Comparison of ENCODE assay signal across 22 cellular contexts in genomic region chr4:152168960-152169616, GRCh38.
DNase-seq lines count a peak whose midpoint lies in the region; ATAC-seq and TF ChIP-seq lines count a peak whose summit lies in the region.
"Had no signal": no experiment of that assay in that cellular context is flagged by ENCODE, and none has a peak within 500 bp of the region (broad histone marks: within the 10 kb centered on the region; RNA-seq: fewer than 3 reads in every experiment).

No MANE protein-coding gene starts in this region.

- H3K36me3 ChIP-seq in GM23338 (ENCODE audit: insufficient read depth), result no peaks in the 10 kb centered on the region
- H3K36me3 ChIP-seq in PC-3 (ENCODE audit: low read depth, low read length), result no peaks in the 10 kb centered on the region
- H3K36me3 ChIP-seq: SJCRH30 had no signal

- no peak overlapping the region for H3K9ac ChIP-seq in PC-3 (ENCODE audit: low read length)

- BruUV-seq in PC-3 (replicated peaks; lab: Mats Ljungman, UMichigan), result no TSS peak

- peaks cover 33% of the 10 kb centered on the region for H3K4me1 Mint-ChIP-seq in GM23338
- H3K4me1 Mint-ChIP-seq: B cell had no signal

- POLR2A ChIA-PET in PC-3 (lab: Charles Lee; ENCODE audit: unreplicated experiment), result no interaction called here

- no peak overlapping the region for H3K4me3 Mint-ChIP-seq in GM23338
- H3K4me3 Mint-ChIP-seq: B cell had no signal

- H3K9me3 Mint-ChIP-seq in GM23338, result no peaks in the 10 kb centered on the region

- TF ChIP-seq CTCF in GM23338 (conservative IDR thresholded peaks at IDR 0.05; ENCODE audit: low read depth in 2 of 2) (peak; percentile 31 to 39; a peak in 3 of 4 replicates), PC-3 (conservative IDR thresholded peaks at IDR 0.05; ENCODE audit: low read depth, low read length) (no peak), epithelial cell of esophagus (IDR thresholded peaks at IDR 0.05; ENCODE audit: insufficient read depth, low read depth, low read length, missing control alignments) (no peak)

- H3K36me3 Mint-ChIP-seq in GM23338 (ENCODE audit: low read depth), result no peaks in the 10 kb centered on the region

- no peaks in the 10 kb centered on the region for H3K79me2 ChIP-seq in GM23338 (replicated peaks; ENCODE audit: insufficient read depth)
- no peaks in the 10 kb centered on the region for H3K79me2 ChIP-seq in PC-3 (ENCODE audit: low read length)

- DNase-seq in GM23338 (ENCODE audit: low spot score), result peak; percentile 48
- peak; percentile 7 for DNase-seq in PC-3
- DNase-seq in epithelial cell of esophagus (ENCODE audit: low read depth), result peak; percentile 24
- no peak for DNase-seq in NCI-H1694 treated with DMSO at 0.1 percent for 48 hours (lab: John Stamatoyannopoulos, UW)
- DNase-seq in nucleus accumbens (lab: John Stamatoyannopoulos, UW), result no peak
- DNase-seq: HCEC 1CT; Kasumi-1; MV-4-11; NCI-H1105; NCI-H1436 treated with DMSO at 0.1 percent for 48 hours; NCI-H1930; NCI-H2107; NCI-H748 treated with DMSO at 0.1 percent for 48 hours; NK-92 treated with Interleukin-12 subunit alpha and Interleukin-12 subunit beta, amount 100 ng/mL, for 24 hours; PC-9 had no signal

- intact Hi-C loops in PC-3 (cut with micrococcal nuclease), result no loop called here

- no peaks in the 10 kb centered on the region for H3K9me3 ChIP-seq in PC-3 (ENCODE audit: low read length)
- H3K9me3 ChIP-seq: SJCRH30 had no signal

- H3K9me2 ChIP-seq in GM23338 (ENCODE audit: insufficient read depth) (0 out of 2 replicates have a peak, but pooled peaks cover 8% of the 10 kb centered on the region), PC-3 (replicated peaks; ENCODE audit: low read length) (no peaks in the 10 kb centered on the region)

- no peaks in the 10 kb centered on the region for H3K27me3 Mint-ChIP-seq in GM23338 (ENCODE audit: insufficient read depth, low read depth, poor library complexity)

- H3K27me3 ChIP-seq in GM23338 (ENCODE audit: insufficient read depth) (no peaks in the 10 kb centered on the region), PC-3 (ENCODE audit: low read length) (no peaks in the 10 kb centered on the region)
- H3K27me3 ChIP-seq: SJCRH30 had no signal

- ATAC-seq in GM23338 (peak; percentile 57), PC-3 (no peak), HG03108 (IDR thresholded peaks at IDR 0.05; ENCODE audit: unreplicated experiment) (no peak), HG03045 (IDR thresholded peaks at IDR 0.05; ENCODE audit: unreplicated experiment) (no peak)
- ATAC-seq: Right ventricle myocardium inferior, SK-N-SH treated with all-trans-retinoic acid at 6 μM for 48 hours had no signal

- H3K4me2 ChIP-seq in GM23338, result no peak overlapping the region
- H3K4me2 ChIP-seq in PC-3 (ENCODE audit: low read length), result no peak overlapping the region
- H3K4me2 ChIP-seq: PC-9 had no signal

- H3K4me3 ChIP-seq in GM23338 (no peak overlapping the region), PC-3 (ENCODE audit: low read length) (no peak overlapping the region), epithelial cell of esophagus (ENCODE audit: low read length) (no peak overlapping the region)
- H3K4me3 ChIP-seq: PC-9, SJCRH30 had no signal

- 0 out of 2 replicates have a peak overlapping the region, but pooled peaks have one; percentile 85 for H3K27ac Mint-ChIP-seq in GM23338
- H3K27ac Mint-ChIP-seq: B cell had no signal

- no peak overlapping the region for H3K27ac ChIP-seq in GM23338 (ENCODE audit: low read depth)
- no peak overlapping the region for H3K27ac ChIP-seq in PC-3 (ENCODE audit: low read length)
- H3K27ac ChIP-seq: HL-60, PC-9, SJCRH30 had no signal

- peak overlapping the region; percentile 95 for H2AFZ ChIP-seq in GM23338
- no peak overlapping the region for H2AFZ ChIP-seq in PC-3 (ENCODE audit: low read length)
- H2AFZ ChIP-seq: PC-9 had no signal

- CTCF ChIA-PET in PC-3 (lab: Charles Lee), result interaction anchor here (0.6 kb wide), 1 partner anchor 180 kb away, joined by 5 read pairs; no protein-coding TSS in a partner anchor

- H3F3A ChIP-seq in GM23338 (replicated peaks; ENCODE audit: low read depth), result no peaks in the 10 kb centered on the region
- no peaks in the 10 kb centered on the region for H3F3A ChIP-seq in PC-3 (ENCODE audit: low read length, unreplicated experiment)

- H4K20me1 ChIP-seq in GM23338 (replicated peaks; ENCODE audit: insufficient read depth) (no peaks in the 10 kb centered on the region), PC-3 (ENCODE audit: low read length) (no peaks in the 10 kb centered on the region)

- H3K4me1 ChIP-seq in GM23338 (ENCODE audit: insufficient read depth) (peaks cover 28% of the 10 kb centered on the region), PC-3 (ENCODE audit: insufficient read depth, low read length) (no peaks in the 10 kb centered on the region)

TF ChIP-seq in GM23338, 12 proteins besides CTCF, POLR2A, EP300 and RAD21 (continues in another document):
- TF ChIP-seq ZNF331 (CRISPR knock-in tag; IDR thresholded peaks at IDR 0.05; ENCODE audit: low read depth), result no peak
- TF ChIP-seq, protein P1, sequence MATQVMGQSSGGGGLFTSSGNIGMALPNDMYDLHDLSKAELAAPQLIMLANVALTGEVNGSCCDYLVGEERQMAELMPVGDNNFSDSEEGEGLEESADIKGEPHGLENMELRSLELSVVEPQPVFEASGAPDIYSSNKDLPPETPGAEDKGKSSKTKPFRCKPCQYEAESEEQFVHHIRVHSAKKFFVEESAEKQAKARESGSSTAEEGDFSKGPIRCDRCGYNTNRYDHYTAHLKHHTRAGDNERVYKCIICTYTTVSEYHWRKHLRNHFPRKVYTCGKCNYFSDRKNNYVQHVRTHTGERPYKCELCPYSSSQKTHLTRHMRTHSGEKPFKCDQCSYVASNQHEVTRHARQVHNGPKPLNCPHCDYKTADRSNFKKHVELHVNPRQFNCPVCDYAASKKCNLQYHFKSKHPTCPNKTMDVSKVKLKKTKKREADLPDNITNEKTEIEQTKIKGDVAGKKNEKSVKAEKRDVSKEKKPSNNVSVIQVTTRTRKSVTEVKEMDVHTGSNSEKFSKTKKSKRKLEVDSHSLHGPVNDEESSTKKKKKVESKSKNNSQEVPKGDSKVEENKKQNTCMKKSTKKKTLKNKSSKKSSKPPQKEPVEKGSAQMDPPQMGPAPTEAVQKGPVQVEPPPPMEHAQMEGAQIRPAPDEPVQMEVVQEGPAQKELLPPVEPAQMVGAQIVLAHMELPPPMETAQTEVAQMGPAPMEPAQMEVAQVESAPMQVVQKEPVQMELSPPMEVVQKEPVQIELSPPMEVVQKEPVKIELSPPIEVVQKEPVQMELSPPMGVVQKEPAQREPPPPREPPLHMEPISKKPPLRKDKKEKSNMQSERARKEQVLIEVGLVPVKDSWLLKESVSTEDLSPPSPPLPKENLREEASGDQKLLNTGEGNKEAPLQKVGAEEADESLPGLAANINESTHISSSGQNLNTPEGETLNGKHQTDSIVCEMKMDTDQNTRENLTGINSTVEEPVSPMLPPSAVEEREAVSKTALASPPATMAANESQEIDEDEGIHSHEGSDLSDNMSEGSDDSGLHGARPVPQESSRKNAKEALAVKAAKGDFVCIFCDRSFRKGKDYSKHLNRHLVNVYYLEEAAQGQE (IDR thresholded peaks at IDR 0.05; ENCODE audit: unreplicated experiment), result no peak
- no peak for TF ChIP-seq JUNB (IDR thresholded peaks at IDR 0.05; ENCODE audit: unreplicated experiment)
- no peak for TF ChIP-seq EZH2 (IDR thresholded peaks at IDR 0.05; ENCODE audit: low read depth, unreplicated experiment)
- no peak for TF ChIP-seq ZNF114 (CRISPR knock-in tag; IDR thresholded peaks at IDR 0.05)
- TF ChIP-seq ETS1 (IDR thresholded peaks at IDR 0.05), result no peak
- TF ChIP-seq CREB1 (CRISPR knock-in tag; IDR thresholded peaks at IDR 0.05; ENCODE audit: low read depth), result no peak
- no peak for TF ChIP-seq NANOG (IDR thresholded peaks at IDR 0.05; ENCODE audit: borderline replicate concordance)
- TF ChIP-seq POLR2AphosphoS5 (IDR thresholded peaks at IDR 0.05; ENCODE audit: low read depth), result no peak

Comparison
In these comparisons a context has a peak if more than half of its experiments do, and no peak if none do; other contexts are left out.
1. DNase-seq: peak in GM23338 (single experiment), PC-3 (single experiment) and epithelial cell of esophagus (single experiment); none in NCI-H1694 treated with DMSO at 0.1 percent for 48 hours (single experiment) and nucleus accumbens (0 of 56).
2. CTCF ChIP-seq: peak in GM23338 (2 of 2); none in PC-3 (single experiment) and epithelial cell of esophagus (single experiment).